Comparison of ENCODE assay signal across 18 cellular contexts in genomic region chr1:202293620-202294019, GRCh38. TPM values are rescaled to one million over a fixed set of nuclear protein-coding genes. Genes with fewer than 3 reads are reported as not detected.
DNase-seq lines count a peak whose midpoint lies in the region; ATAC-seq and TF ChIP-seq lines count a peak whose summit lies in the region.
"Had no signal": no experiment of that assay in that cellular context is flagged by ENCODE, and none has a peak within 500 bp of the region (broad histone marks: within the 10 kb centered on the region; RNA-seq: fewer than 3 reads in every experiment).

No MANE protein-coding gene starts in this region.

- peaks cover under 1% of the 10 kb centered on the region for H3K27me3 Mint-ChIP-seq in MCF 10A (ENCODE audit: insufficient read depth, unreplicated experiment)
- no peaks in the 10 kb centered on the region for H3K27me3 Mint-ChIP-seq in effector memory CD8-positive, alpha-beta T cell

- intact Hi-C loops in MCF 10A (cut with micrococcal nuclease): no loop called here
- intact Hi-C loops in breast epithelium (cut with DNase I; ENCODE audit: low total_unique reads): no loop called here
- intact Hi-C loops in A673 (cut with micrococcal nuclease; ENCODE audit: unreplicated experiment): no loop called here

- POLR2A ChIA-PET in MCF 10A (lab: Yijun Ruan, JAX) (interaction anchor here (1.9 kb wide), 1 partner anchor 10 kb away, joined by 18 read pairs; no protein-coding TSS in a partner anchor), A673 (lab: Charles Lee; ENCODE audit: low non-redundant PET) (no interaction called here)

- TF ChIP-seq POLR2A in breast epithelium (IDR thresholded peaks at IDR 0.05): no peak

- TF ChIP-seq CTCF in MCF 10A (IDR thresholded peaks at IDR 0.05; ENCODE audit: unreplicated experiment) (no peak), breast epithelium (IDR thresholded peaks at IDR 0.05) (no peak), A673 (conservative IDR thresholded peaks at IDR 0.05; ENCODE audit: low read depth, low read length) (no peak)

- H2BK12ac ChIP-seq in mesenchymal stem cell (ENCODE audit: low read length in 2 of 2): no peak overlapping the region

- H3K4me1 ChIP-seq in breast epithelium (no peaks in the 10 kb centered on the region), mesenchymal stem cell (ENCODE audit: control insufficient read depth, insufficient read depth, low read depth, low read length) (peaks cover 11% of the 10 kb centered on the region), A673 (ENCODE audit: insufficient read depth, low read length, poor library complexity, severe bottlenecking) (no peaks in the 10 kb centered on the region)

- no peak overlapping the region for H2BK120ac ChIP-seq in mesenchymal stem cell (ENCODE audit: low read depth, low read length)

- H3K4me1 Mint-ChIP-seq in MCF 10A (ENCODE audit: insufficient read depth, unreplicated experiment): peaks cover 49% of the 10 kb centered on the region
- H3K4me1 Mint-ChIP-seq in effector memory CD8-positive, alpha-beta T cell (ENCODE audit: low read depth in 2 of 2): peaks cover 13 to 14% of the 10 kb centered on the region in 2 donors
- H3K4me1 Mint-ChIP-seq: B cell had no signal

- no peak overlapping the region for H2AFZ ChIP-seq in mesenchymal stem cell (ENCODE audit: low read depth, low read length)

- no peak overlapping the region for H3K4me3 Mint-ChIP-seq in MCF 10A (ENCODE audit: unreplicated experiment)
- H3K4me3 Mint-ChIP-seq in effector memory CD8-positive, alpha-beta T cell: no peak overlapping the region
- H3K4me3 Mint-ChIP-seq: B cell had no signal

- no peak overlapping the region for H3K18ac ChIP-seq in mesenchymal stem cell (ENCODE audit: low read depth in 1 of 2, low read length in 2 of 2)

- no peak overlapping the region for H3K4ac ChIP-seq in mesenchymal stem cell (ENCODE audit: low read depth in 1 of 2, low read length in 2 of 2)

- H3K27me3 ChIP-seq in breast epithelium (no peaks in the 10 kb centered on the region), mesenchymal stem cell (ENCODE audit: control insufficient read depth in 1 of 2, insufficient read depth in 1 of 2, low read length in 2 of 2) (peaks cover 0 to 77% of the 10 kb centered on the region in 2 experiments), A673 (replicated peaks; ENCODE audit: insufficient read depth, low read depth, low read length, poor library complexity) (no peaks in the 10 kb centered on the region)

- ATAC-seq in effector memory CD8-positive, alpha-beta T cell (replicated peaks): no peak

- CTCF ChIA-PET in MCF 10A (lab: Yijun Ruan, JAX) (interaction anchor here (0.8 to 1.6 kb wide), 2 partner anchors 19 to 51 kb away, joined by 3 to 5 read pairs; no protein-coding TSS in a partner anchor), A673 (lab: Charles Lee) (no interaction called here)

- H3K4me2 ChIP-seq in mesenchymal stem cell (ENCODE audit: low read length, poor library complexity, severe bottlenecking): no peak overlapping the region

- peak overlapping the region; percentile 2 for H3K27ac Mint-ChIP-seq in MCF 10A (ENCODE audit: low read depth, unreplicated experiment)
- peak overlapping the region; percentile 67 to 94 for H3K27ac Mint-ChIP-seq in effector memory CD8-positive, alpha-beta T cell
- H3K27ac Mint-ChIP-seq: B cell had no signal

- no peaks in the 10 kb centered on the region for H3K9me3 ChIP-seq in breast epithelium
- H3K9me3 ChIP-seq in mesenchymal stem cell (ENCODE audit: control insufficient read depth, low read length): no peaks in the 10 kb centered on the region
- no peaks in the 10 kb centered on the region for H3K9me3 ChIP-seq in A673 (ENCODE audit: low read depth, low read length, poor library complexity, severe bottlenecking)

- BruUV-seq in MCF 10A (replicated peaks; lab: Mats Ljungman, UMichigan) (no TSS peak), A673 (replicated peaks; lab: Mats Ljungman, UMichigan) (no TSS peak)

- no peaks in the 10 kb centered on the region for H3K79me1 ChIP-seq in mesenchymal stem cell (replicated peaks; ENCODE audit: low read length, poor library complexity, severe bottlenecking)

- H4K91ac ChIP-seq in mesenchymal stem cell (ENCODE audit: low read length): no peak overlapping the region

- H3K27ac ChIP-seq in breast epithelium (no peak overlapping the region), mesenchymal stem cell (ENCODE audit: low read length, poor library complexity, severe bottlenecking) (no peak overlapping the region), caudate nucleus (ENCODE audit: low read depth, low read length) (no peak overlapping the region), A673 (ENCODE audit: low read depth, low read length, poor library complexity, severe bottlenecking) (no peak overlapping the region)

- DNase-seq in MCF 10A (ENCODE audit: unreplicated experiment) (no peak), breast epithelium (ENCODE audit: low spot score in 2 of 2) (no peak), mesenchymal stem cell (peak; percentile 42), caudate nucleus (lab: John Stamatoyannopoulos, UW) (no peak), HUDEP-2 (lab: John Stamatoyannopoulos, UW; ENCODE audit: unreplicated experiment in 76 of 76) (no peak), NCI-H510A (lab: John Stamatoyannopoulos, UW) (no peak), A673 (ENCODE audit: low spot score) (no peak)
- no peak for DNase-seq in effector memory CD8-positive, alpha-beta T cell
- DNase-seq: 8988T, Calu3, DMS53, KG1, MV-4-11, NCI-H1694 treated with DMSO at 0.1 percent for 48 hours, NCI-H2107, NCI-H510A treated with DMSO at 0.1 percent for 48 hours, RPMI8226 had no signal

- H3K9ac ChIP-seq in mesenchymal stem cell (ENCODE audit: low read length): no peak overlapping the region

- H3K9me3 Mint-ChIP-seq in MCF 10A (ENCODE audit: unreplicated experiment): no peaks in the 10 kb centered on the region
- H3K9me3 Mint-ChIP-seq in effector memory CD8-positive, alpha-beta T cell: no peaks in the 10 kb centered on the region

- no peak overlapping the region for H2BK5ac ChIP-seq in mesenchymal stem cell (ENCODE audit: low read depth, low read length, poor library complexity, severe bottlenecking)

- H2BK15ac ChIP-seq in mesenchymal stem cell (ENCODE audit: low read depth, poor library complexity, severe bottlenecking): no peak overlapping the region

- H3K36me3 ChIP-seq in breast epithelium (no peaks in the 10 kb centered on the region), mesenchymal stem cell (ENCODE audit: control insufficient read depth in 1 of 2, insufficient read depth in 2 of 2, low read depth in 1 of 2, low read length in 2 of 2) (no peaks in the 10 kb centered on the region), A673 (ENCODE audit: insufficient read depth, low read length, poor library complexity, severe bottlenecking) (no peaks in the 10 kb centered on the region)

- peaks cover 6% of the 10 kb centered on the region for H3K36me3 Mint-ChIP-seq in MCF 10A (ENCODE audit: insufficient read depth, unreplicated experiment)
- H3K36me3 Mint-ChIP-seq in effector memory CD8-positive, alpha-beta T cell (ENCODE audit: insufficient read depth): peaks cover 9% of the 10 kb centered on the region

- no peak overlapping the region for H2AK5ac ChIP-seq in mesenchymal stem cell (ENCODE audit: low read length, severe bottlenecking)

- H4K8ac ChIP-seq in mesenchymal stem cell (ENCODE audit: low read length): no peak overlapping the region

- 77% methylated on average over 3 of the region's 3 CpGs for WGBS in mesenchymal stem cell

- no peak overlapping the region for H3K14ac ChIP-seq in mesenchymal stem cell (ENCODE audit: low read length in 2 of 2)

- no peak overlapping the region for H3K23ac ChIP-seq in mesenchymal stem cell (ENCODE audit: low read length in 2 of 2)

- H3K4me3 ChIP-seq in breast epithelium (no peak overlapping the region), mesenchymal stem cell (ENCODE audit: insufficient read depth in 1 of 2, low read depth in 1 of 2, low read length in 2 of 2) (no peak overlapping the region), A673 (ENCODE audit: low read depth, low read length, poor library complexity, severe bottlenecking) (no peak overlapping the region)

RNA-seq across cellular contexts. Expression of gene UBE2T, which starts 48.1 kb away (rescaled TPM):
- total RNA-seq in MCF 10A (2022): 29.1 and 31.9 TPM in 2 replicates
- 1 to 10 TPM; 1.4 to 6.0 (median 2.6) TPM for total RNA-seq in breast epithelium
- polyA plus RNA-seq in mesenchymal stem cell (2013, experiment 1 of 2): 18.5 TPM
- polyA plus RNA-seq in mesenchymal stem cell (2013, experiment 2 of 2): 19.1 TPM
- 62.5 and 63.4 TPM in 2 replicates for total RNA-seq in A673 (2021)

RNA-seq across cellular contexts. Expression of gene PPP1R12B, which starts 54.9 kb away (rescaled TPM):
- total RNA-seq in MCF 10A (2022): 31.1 and 33.8 TPM in 2 replicates
- 100 to 1,000 TPM in 1 of 3 donors, 10 to 100 TPM in 2; 76.4 to 123 (median 90.7) TPM for total RNA-seq in breast epithelium
- 4.8 TPM for polyA plus RNA-seq in mesenchymal stem cell (2013, experiment 1 of 2)
- 3.0 TPM for polyA plus RNA-seq in mesenchymal stem cell (2013, experiment 2 of 2)
- 17.0 and 18.6 TPM in 2 replicates for total RNA-seq in A673 (2021)
